ENCODE assay signal across 34 cellular contexts in the genomic region with DNA sequence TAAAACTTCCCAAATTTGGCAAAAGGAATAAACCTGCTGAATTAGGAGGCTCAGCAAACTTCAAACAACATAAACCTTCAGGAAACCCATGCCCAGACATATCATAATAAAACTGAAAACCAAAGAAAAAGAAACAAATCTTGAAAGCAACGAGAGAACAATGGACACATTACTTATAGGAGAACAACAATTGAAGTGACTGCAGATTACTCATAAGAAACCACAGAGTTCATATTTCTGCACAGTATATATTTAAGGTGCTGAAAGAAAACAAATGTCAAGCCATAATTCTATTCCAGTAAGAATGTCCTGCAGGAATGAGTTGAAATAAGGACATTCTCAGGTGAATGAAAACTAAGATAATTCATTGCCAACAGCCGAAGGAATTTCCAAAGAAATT.
"Had no signal": no experiment of that assay in that cellular context is flagged by ENCODE, and none has a peak within 500 bp of the region (broad histone marks: within the 10 kb centered on the region; RNA-seq: fewer than 3 reads in every experiment).

No MANE protein-coding gene starts in this region.

- H3K4me3 ChIP-seq: cardiac muscle cell, colonic mucosa, esophagus squamous epithelium, gastrocnemius medialis, heart left ventricle had no signal

- H3K9me3 ChIP-seq: colonic mucosa, gastrocnemius medialis had no signal

- H3K27ac ChIP-seq: brain microvascular endothelial cell, cardiac muscle cell, colonic mucosa, epithelial cell of prostate, esophagus squamous epithelium, gastrocnemius medialis, heart left ventricle, WERI-Rb-1 had no signal

- DNase-seq: activated B cell treated with CpG ODN at 0.5 μM for 24 hours; activated CD4-positive, alpha-beta memory T cell treated with anti-CD3 and anti-CD28 coated beads, Interleukin-2, amount 10 ng/mL, durations not matched to agents 7 days and 5 days; activated CD4-positive, alpha-beta T cell treated with anti-CD3 and anti-CD28 coated beads, Interleukin-2, amount 10 ng/mL, durations not matched to agents 24 days and 14 days; activated CD4-positive, alpha-beta T cell treated with anti-CD3 and anti-CD28 coated beads, Interleukin-2, amount 50 U/mL, for 4 hours; activated CD8-positive, alpha-beta memory T cell treated with anti-CD3 and anti-CD28 coated beads for 24 hours; activated effector memory CD4-positive, alpha-beta T cell treated with Interleukin-2 at 50 U/mL for 16 hours; activated gamma-delta T cell treated with Interleukin-2 at 50 U/mL for 16 hours; activated naive CD4-positive, alpha-beta T cell treated with anti-CD3 and anti-CD28 coated beads, Interleukin-2, amount 50 U/mL, for 16 hours; activated naive CD4-positive, alpha-beta T cell treated with Interleukin-2 at 50 U/mL for 16 hours; activated T-cell treated with anti-CD3 and anti-CD28 coated beads, Interleukin-2, amount 50 U/mL, for 1 hour; activated T-cell treated with anti-CD3 and anti-CD28 coated beads, Interleukin-2, amount 50 U/mL, for 48 hours; amniotic stem cell; anterior cingulate cortex; brain microvascular endothelial cell; central memory CD4-positive, alpha-beta T cell; cerebellar nuclear complex; colonic mucosa; effector CD8-positive, alpha-beta T cell; esophagus squamous epithelium; foreskin fibroblast; gastrocnemius medialis; glutamatergic neuron; heart left ventricle; T-helper 1 cell; T-helper 17 cell; T1000; WERI-Rb-1 had no signal

- H3K4me1 ChIP-seq: colonic mucosa, esophagus squamous epithelium, gastrocnemius medialis, heart left ventricle had no signal

- H3K27me3 ChIP-seq: brain microvascular endothelial cell, colonic mucosa had no signal

- H3K36me3 ChIP-seq: brain microvascular endothelial cell, cardiac muscle cell, colonic mucosa, esophagus squamous epithelium, gastrocnemius medialis, heart left ventricle, WERI-Rb-1 had no signal

- H3K4me1 Mint-ChIP-seq: activated B cell treated with CpG ODN at 0.5 μM for 24 hours had no signal

- H3K27ac Mint-ChIP-seq: activated B cell treated with CpG ODN at 0.5 μM for 24 hours; activated CD4-positive, alpha-beta memory T cell treated with anti-CD3 and anti-CD28 coated beads, Interleukin-2, amount 10 ng/mL, durations not matched to agents 7 days and 5 days; activated CD4-positive, alpha-beta T cell treated with anti-CD3 and anti-CD28 coated beads, Interleukin-2, amount 10 ng/mL, durations not matched to agents 24 days and 14 days; activated naive CD8-positive, alpha-beta T cell; T-helper 17 cell; T-helper 2 cell treated with Interferon-gamma antibody and Interleukin-4, amounts not matched to agents 5 μg/mL and 100 μg/mL, for 36 hours had no signal

- ATAC-seq: activated CD4-positive, CD25-positive, alpha-beta regulatory T cell treated with anti-CD3 and anti-CD28 coated beads, Interleukin-2, amount 50 U/mL, for 24 hours; gastrocnemius medialis; heart left ventricle; T-helper 17 cell had no signal

- H3K4me3 Mint-ChIP-seq: activated B cell treated with CpG ODN at 0.5 μM for 24 hours; activated CD4-positive, alpha-beta memory T cell treated with anti-CD3 and anti-CD28 coated beads, Interleukin-2, amount 10 ng/mL, durations not matched to agents 7 days and 5 days; activated CD4-positive, alpha-beta T cell treated with anti-CD3 and anti-CD28 coated beads, Interleukin-2, amount 10 ng/mL, durations not matched to agents 24 days and 14 days; activated naive CD8-positive, alpha-beta T cell; T-helper 17 cell; T-helper 2 cell treated with Interferon-gamma antibody and Interleukin-4, amounts not matched to agents 5 μg/mL and 100 μg/mL, for 36 hours had no signal

- H3K9me3 Mint-ChIP-seq: activated CD4-positive, alpha-beta memory T cell treated with anti-CD3 and anti-CD28 coated beads, Interleukin-2, amount 10 ng/mL, durations not matched to agents 7 days and 5 days; activated CD4-positive, alpha-beta T cell treated with anti-CD3 and anti-CD28 coated beads, Interleukin-2, amount 10 ng/mL, durations not matched to agents 24 days and 14 days; T-helper 2 cell treated with Interferon-gamma antibody and Interleukin-4, amounts not matched to agents 5 μg/mL and 100 μg/mL, for 36 hours had no signal

- FAIRE-seq: endometrium, endothelial cell of umbilical vein had no signal
